8 cellular contexts compared by ENCODE assay signal in genomic region chr4:128285085-128286023, GRCh38. TPM values are rescaled to one million over a fixed set of nuclear protein-coding genes. Genes with fewer than 3 reads are reported as not detected.
DNase-seq lines count a peak whose midpoint lies in the region; ATAC-seq and TF ChIP-seq lines count a peak whose summit lies in the region.

No MANE protein-coding gene starts in this region.

- no peaks in the 10 kb centered on the region for H3K9me3 ChIP-seq in neural cell (ENCODE audit: low read length)

- H3K27me3 ChIP-seq in dorsolateral prefrontal cortex (no peaks in the 10 kb centered on the region), neural cell (ENCODE audit: insufficient read depth, low read depth, low read length) (no peaks in the 10 kb centered on the region)

- H3K4me3 ChIP-seq in NB4 (ENCODE audit: low read depth, low read length) (peak overlapping the region; percentile 90), dorsolateral prefrontal cortex (peak overlapping the region in 55 of 59 donors; percentile 3 to 99 (median 85)), neural cell (ENCODE audit: low read length) (peak overlapping the region; percentile 83)

- H2AFZ ChIP-seq in neural cell (ENCODE audit: low read depth, low read length), result no peak overlapping the region

- in situ Hi-C loops in Caki2 (cut with HindIII; ENCODE audit: low pct_unique_long_range_greater_than_20kb, low sequenced_read_pairs), result no loop called here

- no peak for TF ChIP-seq EP300 in neural cell (conservative IDR thresholded peaks at IDR 0.05; ENCODE audit: poor library complexity, severe bottlenecking)

- TF ChIP-seq CTCF in NB4 (IDR thresholded peaks at IDR 0.05; ENCODE audit: low read depth, low read length), result no peak
- TF ChIP-seq CTCF in dorsolateral prefrontal cortex (IDR thresholded peaks at IDR 0.05 in 54 of 56, conservative IDR thresholded peaks at IDR 0.05 in 2 of 56; ENCODE audit: low read depth in 1 of 56, partially characterized antibody in 56 of 56), result no peak
- TF ChIP-seq CTCF in neural cell (IDR thresholded peaks at IDR 0.05; ENCODE audit: poor library complexity, severe bottlenecking), result no peak
- no peak for TF ChIP-seq CTCF in GM10266 (IDR thresholded peaks at IDR 0.05; ENCODE audit: control insufficient read depth, insufficient read depth, low read depth, missing control alignments)

- no peaks in the 10 kb centered on the region for H3F3A ChIP-seq in neural cell (ENCODE audit: insufficient read depth, low read length, poor library complexity, severe bottlenecking)

- no peak for TF ChIP-seq POLR2A in NB4 (IDR thresholded peaks at IDR 0.05; ENCODE audit: extremely low read depth, insufficient read length)

- intact Hi-C loops in dorsolateral prefrontal cortex (cut with DNase I), result loop anchor here (2.0 to 10.0 kb wide), 5 partner anchors 102 to 525 kb away; partner anchors contain the start of genes LARP1B (in 2 of the 2) and JADE1 (in 1 of the 2)

- H3K9me2 ChIP-seq in neural cell (ENCODE audit: insufficient read depth, low read length), result no peaks in the 10 kb centered on the region

- peaks cover 65% of the 10 kb centered on the region for H3K79me2 ChIP-seq in neural cell (replicated peaks; ENCODE audit: insufficient read depth, low read length)

- H3K36me3 ChIP-seq in neural cell (ENCODE audit: insufficient read depth, low read length), result no peaks in the 10 kb centered on the region

- no peak for TF ChIP-seq RAD21 in neural cell (conservative IDR thresholded peaks at IDR 0.05)

- DNase-seq in Caki2 (ENCODE audit: low read depth) (peak; percentile 37), NB4 (ENCODE audit: low read depth) (no peak), dorsolateral prefrontal cortex (no peak), GM10266 (ENCODE audit: extremely low spot score) (no peak), NCI-H774 (lab: John Stamatoyannopoulos, UW) (no peak), HPDE6-E6E7 (ENCODE audit: extremely low spot score) (no peak)

- H3K27ac ChIP-seq in dorsolateral prefrontal cortex (no peak overlapping the region), neural cell (ENCODE audit: low read length) (no peak overlapping the region)

- no peak for ATAC-seq in GM19395 (IDR thresholded peaks at IDR 0.05; ENCODE audit: unreplicated experiment)

- peak overlapping the region; percentile 94 for H3K4me2 ChIP-seq in neural cell (ENCODE audit: low read length)

- no peaks in the 10 kb centered on the region for H4K20me1 ChIP-seq in neural cell (ENCODE audit: insufficient read depth)

- no peak overlapping the region for H3K9ac ChIP-seq in neural cell (ENCODE audit: low read length)

TF ChIP-seq in neural cell, 6 proteins besides CTCF, POLR2A, EP300 and RAD21:
- TF ChIP-seq MXI1 (conservative IDR thresholded peaks at IDR 0.05; ENCODE audit: poor library complexity, severe bottlenecking) (no peak), EZH2 (IDR thresholded peaks at IDR 0.05; ENCODE audit: borderline replicate concordance, insufficient read depth, low read length, poor library complexity, severe bottlenecking) (no peak), TAF1 (IDR thresholded peaks at IDR 0.05; ENCODE audit: low read depth) (no peak), POLR2AphosphoS5 (IDR thresholded peaks at IDR 0.05) (no peak), SMC3 (conservative IDR thresholded peaks at IDR 0.05; ENCODE audit: poor library complexity) (no peak)
- TF ChIP-seq, protein P1, sequence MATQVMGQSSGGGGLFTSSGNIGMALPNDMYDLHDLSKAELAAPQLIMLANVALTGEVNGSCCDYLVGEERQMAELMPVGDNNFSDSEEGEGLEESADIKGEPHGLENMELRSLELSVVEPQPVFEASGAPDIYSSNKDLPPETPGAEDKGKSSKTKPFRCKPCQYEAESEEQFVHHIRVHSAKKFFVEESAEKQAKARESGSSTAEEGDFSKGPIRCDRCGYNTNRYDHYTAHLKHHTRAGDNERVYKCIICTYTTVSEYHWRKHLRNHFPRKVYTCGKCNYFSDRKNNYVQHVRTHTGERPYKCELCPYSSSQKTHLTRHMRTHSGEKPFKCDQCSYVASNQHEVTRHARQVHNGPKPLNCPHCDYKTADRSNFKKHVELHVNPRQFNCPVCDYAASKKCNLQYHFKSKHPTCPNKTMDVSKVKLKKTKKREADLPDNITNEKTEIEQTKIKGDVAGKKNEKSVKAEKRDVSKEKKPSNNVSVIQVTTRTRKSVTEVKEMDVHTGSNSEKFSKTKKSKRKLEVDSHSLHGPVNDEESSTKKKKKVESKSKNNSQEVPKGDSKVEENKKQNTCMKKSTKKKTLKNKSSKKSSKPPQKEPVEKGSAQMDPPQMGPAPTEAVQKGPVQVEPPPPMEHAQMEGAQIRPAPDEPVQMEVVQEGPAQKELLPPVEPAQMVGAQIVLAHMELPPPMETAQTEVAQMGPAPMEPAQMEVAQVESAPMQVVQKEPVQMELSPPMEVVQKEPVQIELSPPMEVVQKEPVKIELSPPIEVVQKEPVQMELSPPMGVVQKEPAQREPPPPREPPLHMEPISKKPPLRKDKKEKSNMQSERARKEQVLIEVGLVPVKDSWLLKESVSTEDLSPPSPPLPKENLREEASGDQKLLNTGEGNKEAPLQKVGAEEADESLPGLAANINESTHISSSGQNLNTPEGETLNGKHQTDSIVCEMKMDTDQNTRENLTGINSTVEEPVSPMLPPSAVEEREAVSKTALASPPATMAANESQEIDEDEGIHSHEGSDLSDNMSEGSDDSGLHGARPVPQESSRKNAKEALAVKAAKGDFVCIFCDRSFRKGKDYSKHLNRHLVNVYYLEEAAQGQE (IDR thresholded peaks at IDR 0.05; ENCODE audit: borderline replicate concordance), result no peak

RNA-seq across cellular contexts. Expression of gene PGRMC2, which starts 2.3 kb away (rescaled TPM):
- 76.1 and 84.3 TPM in 2 replicates for total RNA-seq in Caki2 (2014; rRNA removed; shearing (Covaris generic); ENCODE audit: low replicate concordance)
- 10 to 100 TPM; 31.9 to 66.5 (median 48.2) TPM for total RNA-seq in dorsolateral prefrontal cortex
- polyA plus RNA-seq in neural cell, result 16.5 and 19.8 TPM in 2 replicates
- polyA minus RNA-seq in neural cell, result 17.3 and 17.4 TPM in 2 replicates
